Comparison of ENCODE assay signal across 8 cellular contexts in genomic region chr2:171161425-171162289, GRCh38. TPM values are rescaled to one million over a fixed set of nuclear protein-coding genes. Genes with fewer than 3 reads are reported as not detected.
DNase-seq lines count a peak whose midpoint lies in the region; ATAC-seq, FAIRE-seq and TF ChIP-seq lines count a peak whose summit lies in the region.

No MANE protein-coding gene starts in this region.

- no peaks in the 10 kb centered on the region for H3K27me3 ChIP-seq in thoracic aorta (replicated peaks; ENCODE audit: insufficient read depth)

- H3K36me3 Mint-ChIP-seq in activated CD8-positive, alpha-beta memory T cell treated with anti-CD3 and anti-CD28 coated beads, Interleukin-2, amount 10 ng/mL, durations not matched to agents 7 days and 5 days, result peaks cover 3% of the 10 kb centered on the region
- peaks cover 3% of the 10 kb centered on the region for H3K36me3 Mint-ChIP-seq in activated naive CD8-positive, alpha-beta T cell treated with anti-CD3 and anti-CD28 coated beads for 36 hours

- peak overlapping the region; percentile 49 to 81 for H3K27ac ChIP-seq in kidney (ENCODE audit: low read depth in 2 of 2, low read length in 2 of 2)
- H3K27ac ChIP-seq in thoracic aorta, result peak overlapping the region; percentile 82 to 98

- TF ChIP-seq CTCF in kidney (IDR thresholded peaks at IDR 0.05; ENCODE audit: borderline replicate concordance, extremely low read depth, insufficient read depth) (no peak), thoracic aorta (IDR thresholded peaks at IDR 0.05) (no peak)

- H3K9me3 Mint-ChIP-seq in activated CD8-positive, alpha-beta memory T cell treated with anti-CD3 and anti-CD28 coated beads, Interleukin-2, amount 10 ng/mL, durations not matched to agents 7 days and 5 days (ENCODE audit: low read depth), result no peaks in the 10 kb centered on the region
- H3K9me3 Mint-ChIP-seq in activated naive CD8-positive, alpha-beta T cell treated with anti-CD3 and anti-CD28 coated beads for 36 hours, result no peaks in the 10 kb centered on the region

- H3K36me3 ChIP-seq in kidney (ENCODE audit: control insufficient read depth in 1 of 2, insufficient read depth in 2 of 2, low read length in 2 of 2) (no peaks in the 10 kb centered on the region), thoracic aorta (no peaks in the 10 kb centered on the region)

- H3K27me3 Mint-ChIP-seq in activated CD8-positive, alpha-beta memory T cell treated with anti-CD3 and anti-CD28 coated beads, Interleukin-2, amount 10 ng/mL, durations not matched to agents 7 days and 5 days, result no peaks in the 10 kb centered on the region
- no peaks in the 10 kb centered on the region for H3K27me3 Mint-ChIP-seq in activated naive CD8-positive, alpha-beta T cell treated with anti-CD3 and anti-CD28 coated beads for 36 hours

- ATAC-seq in activated CD8-positive, alpha-beta memory T cell treated with anti-CD3 and anti-CD28 coated beads, Interleukin-2, amount 10 ng/mL, durations not matched to agents 7 days and 5 days, result no peak
- no peak for ATAC-seq in thoracic aorta (ENCODE audit: insufficient number of reproducible peaks, low FRiP score, low read depth)
- no peak for ATAC-seq in GM18520 (IDR thresholded peaks at IDR 0.05; ENCODE audit: unreplicated experiment)

- no peaks in the 10 kb centered on the region for H3K4me1 ChIP-seq in kidney (ENCODE audit: control insufficient read depth in 1 of 2, insufficient read depth in 1 of 2, low read depth in 1 of 2, low read length in 2 of 2)
- peaks cover 16 to 19% of the 10 kb centered on the region in 2 donors for H3K4me1 ChIP-seq in thoracic aorta (ENCODE audit: control insufficient read depth in 1 of 2, low read depth in 2 of 2)

- CTCF ChIA-PET in activated CD8-positive, alpha-beta memory T cell treated with anti-CD3 and anti-CD28 coated beads, Interleukin-2, amount 10 ng/mL, durations not matched to agents 7 days and 5 days (lab: Charles Lee), result interaction anchor here (1.0 to 5.4 kb wide), 5 partner anchors 16 to 272 kb away, joined by 4 to 33 read pairs (median 6); partner anchors contain the start of genes DCAF17, GORASP2 and METTL8

- H3K4me3 ChIP-seq in kidney (ENCODE audit: low read length in 2 of 2), result peak overlapping the region; percentile 85 to 95
- peak overlapping the region; percentile 91 for H3K4me3 ChIP-seq in thoracic aorta

- H3K9ac ChIP-seq in kidney (ENCODE audit: low read length in 2 of 2), result peak overlapping the region; percentile 71 to 84

- H3K4me3 Mint-ChIP-seq in activated CD8-positive, alpha-beta memory T cell treated with anti-CD3 and anti-CD28 coated beads, Interleukin-2, amount 10 ng/mL, durations not matched to agents 7 days and 5 days, result peak overlapping the region; percentile 91
- H3K4me3 Mint-ChIP-seq in activated naive CD8-positive, alpha-beta T cell treated with anti-CD3 and anti-CD28 coated beads for 36 hours, result peak overlapping the region; percentile 87

- intact Hi-C loops in kidney (cut with DNase I) (no loop called here), posterior cingulate gyrus (cut with DNase I) (loop anchor here (2.0 to 5.0 kb wide), 3 partner anchors 156 to 273 kb away; partner anchors contain the start of gene DCAF17)

- peak overlapping the region; percentile 95 for H3K27ac Mint-ChIP-seq in activated CD8-positive, alpha-beta memory T cell treated with anti-CD3 and anti-CD28 coated beads, Interleukin-2, amount 10 ng/mL, durations not matched to agents 7 days and 5 days
- H3K27ac Mint-ChIP-seq in activated naive CD8-positive, alpha-beta T cell treated with anti-CD3 and anti-CD28 coated beads for 36 hours, result peak overlapping the region; percentile 90

- DNase-seq in activated CD8-positive, alpha-beta memory T cell treated with anti-CD3 and anti-CD28 coated beads, Interleukin-2, amount 10 ng/mL, durations not matched to agents 7 days and 5 days, result no peak
- DNase-seq in activated CD8-positive, alpha-beta memory T cell treated with anti-CD3 and anti-CD28 coated beads, Interleukin-2, amount 50 U/mL, for 4 hours, result no peak
- DNase-seq in activated naive CD8-positive, alpha-beta T cell treated with anti-CD3 and anti-CD28 coated beads for 36 hours, result no peak
- DNase-seq in kidney, result no peak
- DNase-seq in thoracic aorta (ENCODE audit: low spot score), result no peak
- DNase-seq in posterior cingulate gyrus, result no peak
- no peak for DNase-seq in NCI-H1417 treated with DMSO at 0.1 percent for 48 hours (lab: John Stamatoyannopoulos, UW)

- H3K9me3 ChIP-seq in kidney (ENCODE audit: control insufficient read depth in 1 of 2, low read length in 2 of 2) (no peaks in the 10 kb centered on the region), thoracic aorta (no peaks in the 10 kb centered on the region)

- no peak for FAIRE-seq in kidney (lab: Jason Lieb, UNC)

- peaks cover 49% of the 10 kb centered on the region for H3K4me1 Mint-ChIP-seq in activated CD8-positive, alpha-beta memory T cell treated with anti-CD3 and anti-CD28 coated beads, Interleukin-2, amount 10 ng/mL, durations not matched to agents 7 days and 5 days
- peaks cover 47% of the 10 kb centered on the region for H3K4me1 Mint-ChIP-seq in activated naive CD8-positive, alpha-beta T cell treated with anti-CD3 and anti-CD28 coated beads for 36 hours

RNA-seq across cellular contexts. Expression of gene TLK1, which starts 1.0 kb away (rescaled TPM):
- 10 to 100 TPM; 81.3 to 83.2 TPM for total RNA-seq in activated CD8-positive, alpha-beta memory T cell treated with anti-CD3 and anti-CD28 coated beads, Interleukin-2, amount 10 ng/mL, durations not matched to agents 7 days and 5 days
- 10 to 100 TPM; 61.9 to 66.0 TPM for total RNA-seq in activated naive CD8-positive, alpha-beta T cell treated with anti-CD3 and anti-CD28 coated beads for 36 hours
- 80.3 TPM for total RNA-seq in kidney
- polyA plus RNA-seq in kidney (ENCODE audit: insufficient read depth, low read depth, low replicate concordance), result 12.3 TPM
- 10 to 100 TPM; 27.8 to 62.4 TPM for total RNA-seq in thoracic aorta
